10 cellular contexts compared by ENCODE assay signal in the genomic region with DNA sequence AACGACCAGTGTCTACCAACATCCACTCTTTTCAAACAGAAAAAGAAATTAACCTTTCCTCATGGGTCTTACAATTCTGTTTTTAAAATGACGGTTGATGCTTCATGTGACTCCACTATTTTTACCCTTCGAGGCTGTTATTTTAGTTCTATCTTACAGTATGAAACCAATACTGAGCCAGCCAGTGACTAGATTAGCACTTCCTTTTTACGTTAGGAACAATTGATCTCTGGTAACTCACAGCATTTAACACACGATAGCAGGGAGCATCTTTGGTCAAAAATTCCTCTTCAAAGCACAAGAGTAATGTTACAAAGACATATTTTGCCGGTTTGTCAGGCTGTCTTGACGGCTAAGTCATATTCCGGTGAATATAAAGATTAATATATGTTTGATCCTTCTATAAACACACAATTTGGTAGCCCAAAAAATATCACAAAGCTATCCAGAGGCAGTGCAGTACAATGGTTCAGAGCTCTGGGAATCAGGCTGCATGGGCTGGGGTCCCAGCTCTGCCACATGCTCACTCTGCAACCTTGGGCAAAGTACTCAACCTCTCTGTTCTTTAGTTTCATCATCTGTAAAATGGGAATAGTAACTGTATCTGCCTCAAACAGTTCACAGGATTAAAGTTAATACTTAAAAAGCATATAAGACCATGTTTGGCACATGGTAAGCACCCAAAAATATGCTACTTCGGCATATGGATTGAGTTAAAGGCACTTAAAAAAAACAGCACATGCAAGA.
DNase-seq lines count a peak whose midpoint lies in the region; ATAC-seq and TF ChIP-seq lines count a peak whose summit lies in the region.
"Had no signal": no experiment of that assay in that cellular context is flagged by ENCODE, and none has a peak within 500 bp of the region (broad histone marks: within the 10 kb centered on the region; RNA-seq: fewer than 3 reads in every experiment).

No MANE protein-coding gene starts in this region.

- peak overlapping the region; percentile 63 for H3K4me3 ChIP-seq in GM12864 (ENCODE audit: low read depth, low read length)
- H3K4me3 ChIP-seq in adrenal gland = no peak overlapping the region
- no peak overlapping the region for H3K4me3 ChIP-seq in coronary artery

- ATAC-seq in GM19395 (IDR thresholded peaks at IDR 0.05; ENCODE audit: unreplicated experiment) (peak; percentile 72), HG02884 (IDR thresholded peaks at IDR 0.05; ENCODE audit: unreplicated experiment) (peak; percentile 60)

- intact Hi-C loops in adrenal gland (cut with DNase I) = no loop called here

- no peak overlapping the region for H3K27ac ChIP-seq in adrenal gland
- no peak overlapping the region for H3K27ac ChIP-seq in coronary artery

- H3K27me3 ChIP-seq in adrenal gland = no peaks in the 10 kb centered on the region

- WGBS in adrenal gland, 4 donors = 82 to 86% (median 82%) methylated on average over 9 of the region's 9 CpGs

- no peak for TF ChIP-seq POLR2A in adrenal gland (IDR thresholded peaks at IDR 0.05)

- in situ Hi-C loops in KBM-7 (cut with MboI; ENCODE audit: low pct_unique_long_range_greater_than_20kb, low sequenced_read_pairs) = no loop called here

- no peaks in the 10 kb centered on the region for H3K36me3 ChIP-seq in adrenal gland (replicated peaks in 1 of 2)

- no peaks in the 10 kb centered on the region for H3K9me3 ChIP-seq in adrenal gland (replicated peaks in 1 of 3)

- peaks cover 9 to 11% of the 10 kb centered on the region in 2 donors for H3K4me1 ChIP-seq in adrenal gland (replicated peaks in 1 of 2)

- TF ChIP-seq CTCF in GM12864 (IDR thresholded peaks at IDR 0.05; ENCODE audit: low read depth, low read length, missing control alignments) = no peak
- no peak for TF ChIP-seq CTCF in adrenal gland (IDR thresholded peaks at IDR 0.05)
- no peak for TF ChIP-seq CTCF in coronary artery (IDR thresholded peaks at IDR 0.05)

- peak; percentile 74 for DNase-seq in GM12864 (ENCODE audit: low read depth)
- DNase-seq in KBM-7 = peak; percentile 26
- no peak for DNase-seq in adrenal gland
- no peak for DNase-seq in HuH-7.5 (ENCODE audit: low spot score)
- no peak for DNase-seq in NCI-H524 treated with DMSO at 0.1 percent for 48 hours (lab: John Stamatoyannopoulos, UW)
- DNase-seq in coronary artery (ENCODE audit: low spot score) = no peak
- DNase-seq: activated CD4-positive, alpha-beta T cell treated with anti-CD3 and anti-CD28 coated beads, Interleukin-2, amount 50 U/mL, for 4 hours; NCI-H1048 had no signal

Comparison
In these comparisons a context has a peak if more than half of its experiments do, and no peak if none do; other contexts are left out.
1. DNase-seq: peak in GM12864 (single experiment) and KBM-7 (single experiment); none in adrenal gland (0 of 7), HuH-7.5 (single experiment), NCI-H524 treated with DMSO at 0.1 percent for 48 hours (single experiment) and coronary artery (single experiment).